17 cellular contexts compared by ENCODE assay signal in the genomic region with DNA sequence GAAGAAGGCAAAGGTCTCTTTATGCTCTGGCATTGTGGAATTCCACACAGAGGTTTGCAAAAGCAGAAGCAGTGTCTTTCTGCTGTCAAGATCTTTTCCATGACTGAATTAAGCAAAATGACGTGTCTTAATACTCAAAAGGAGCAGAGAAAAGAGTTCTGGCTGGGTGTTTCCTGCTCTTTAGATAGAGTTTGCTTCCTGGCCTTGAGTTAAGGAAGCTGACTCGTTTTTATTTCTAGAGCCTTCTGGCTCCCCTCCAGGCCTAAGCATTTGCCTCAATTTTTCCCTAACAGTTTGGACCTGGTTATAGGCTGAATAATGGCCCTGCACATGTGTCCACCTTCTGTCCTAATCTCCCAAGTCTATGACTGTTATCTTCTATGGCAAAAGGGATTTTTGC. TPM values are rescaled to one million over a fixed set of nuclear protein-coding genes. Genes with fewer than 3 reads are reported as not detected.
DNase-seq lines count a peak whose midpoint lies in the region; ATAC-seq and TF ChIP-seq lines count a peak whose summit lies in the region.
"Had no signal": no experiment of that assay in that cellular context is flagged by ENCODE, and none has a peak within 500 bp of the region (broad histone marks: within the 10 kb centered on the region; RNA-seq: fewer than 3 reads in every experiment).

No MANE protein-coding gene starts in this region.

- ATAC-seq in GM18502 (IDR thresholded peaks at IDR 0.05; ENCODE audit: poor library complexity, unreplicated experiment), result no peak
- ATAC-seq: T-helper 17 cell had no signal

- no peaks in the 10 kb centered on the region for H3K4me1 ChIP-seq in ascending aorta
- peaks cover 0 to 17% of the 10 kb centered on the region in 2 donors for H3K4me1 ChIP-seq in right atrium auricular region
- H3K4me1 ChIP-seq in sigmoid colon, result no peaks in the 10 kb centered on the region

- no peak for TF ChIP-seq CTCF in ascending aorta (IDR thresholded peaks at IDR 0.05)
- TF ChIP-seq CTCF in right atrium auricular region (IDR thresholded peaks at IDR 0.05), result no peak
- no peak for TF ChIP-seq CTCF in sigmoid colon (IDR thresholded peaks at IDR 0.05)

- intact Hi-C loops in ascending aorta (cut with DNase I) (no loop called here), sigmoid colon (cut with DNase I) (no loop called here)

- H3K4me3 ChIP-seq in ascending aorta, result no peak overlapping the region
- no peak overlapping the region for H3K4me3 ChIP-seq in right atrium auricular region
- no peak overlapping the region for H3K4me3 ChIP-seq in sigmoid colon
- H3K4me3 ChIP-seq: PC-9 had no signal

- DNase-seq in GDM1 (lab: John Stamatoyannopoulos, UW) (peak; percentile 65), ascending aorta (ENCODE audit: low spot score in 2 of 2) (no peak), right atrium auricular region (ENCODE audit: low spot score) (no peak), sigmoid colon (no peak), AML-193 (lab: John Stamatoyannopoulos, UW) (no peak), EL (no peak), NCI-H774 (lab: John Stamatoyannopoulos, UW) (no peak)
- DNase-seq: DMS79 treated with DMSO at 0.1 percent for 48 hours; effector CD4-positive, alpha-beta T cell; KG1; naive B cell; PC-9; T-helper 17 cell had no signal

- no peaks in the 10 kb centered on the region for H3K27me3 ChIP-seq in ascending aorta
- no peaks in the 10 kb centered on the region for H3K27me3 ChIP-seq in right atrium auricular region
- H3K27me3 ChIP-seq in sigmoid colon, result no peaks in the 10 kb centered on the region

- TF ChIP-seq POLR2A in sigmoid colon (IDR thresholded peaks at IDR 0.05), result no peak

- no peak for TF ChIP-seq EP300 in sigmoid colon (IDR thresholded peaks at IDR 0.05)

- WGBS in sigmoid colon, 2 donors, result 6 to 28% methylated on average over 2 of the region's 2 CpGs

- H3K9me3 ChIP-seq in ascending aorta, result no peaks in the 10 kb centered on the region
- no peaks in the 10 kb centered on the region for H3K9me3 ChIP-seq in right atrium auricular region
- no peaks in the 10 kb centered on the region for H3K9me3 ChIP-seq in sigmoid colon

- H3K36me3 ChIP-seq in ascending aorta, result no peaks in the 10 kb centered on the region
- no peaks in the 10 kb centered on the region for H3K36me3 ChIP-seq in right atrium auricular region
- H3K36me3 ChIP-seq in sigmoid colon, result no peaks in the 10 kb centered on the region

- H3K27ac ChIP-seq in ascending aorta, result peak overlapping the region; percentile 33 to 40
- peak overlapping the region; percentile 74 to 77 for H3K27ac ChIP-seq in right atrium auricular region
- H3K27ac ChIP-seq in sigmoid colon, result peak overlapping the region; percentile 11 to 68 (median 49)
- H3K27ac ChIP-seq: PC-9 had no signal

RNA-seq across cellular contexts. Expression of a gene that starts 21.6 kb away (rescaled TPM):
- total RNA-seq in ascending aorta (not detected), right atrium auricular region (not detected), sigmoid colon (1 to 10 TPM in 1 of 4 donors, not detected in 3; 1.6 TPM)
- not detected for polyA plus RNA-seq in sigmoid colon
- total RNA-seq: activated CD8-positive, alpha-beta memory T cell treated with anti-CD3 and anti-CD28 coated beads for 36 hours; PC-9; urinary bladder had no signal
- polyA plus RNA-seq: adipose tissue, urinary bladder had no signal

RNA-seq across cellular contexts. Expression of a gene that starts 56.0 kb away (rescaled TPM):
- total RNA-seq in ascending aorta (not detected), right atrium auricular region (not detected), sigmoid colon (not detected)
- not detected for polyA plus RNA-seq in sigmoid colon
- total RNA-seq: activated CD8-positive, alpha-beta memory T cell treated with anti-CD3 and anti-CD28 coated beads for 36 hours; PC-9 had no signal
- polyA plus RNA-seq: adipose tissue, urinary bladder had no signal
